16 cellular contexts compared by ENCODE assay signal in genomic region chr11:10731064-10731680, GRCh38. TPM values are rescaled to one million over a fixed set of nuclear protein-coding genes. Genes with fewer than 3 reads are reported as not detected.
DNase-seq lines count a peak whose midpoint lies in the region; TF ChIP-seq lines count a peak whose summit lies in the region.
"Had no signal": no experiment of that assay in that cellular context is flagged by ENCODE, and none has a peak within 500 bp of the region (broad histone marks: within the 10 kb centered on the region; RNA-seq: fewer than 3 reads in every experiment).

No MANE protein-coding gene starts in this region.

- intact Hi-C loops in uterus (cut with DNase I; ENCODE audit: low total_unique reads) = loop anchor here (10.0 kb wide), 2 partner anchors 216 to 326 kb away; no protein-coding TSS in a partner anchor

- no peaks in the 10 kb centered on the region for H3K27me3 ChIP-seq in GM23248 (replicated peaks; ENCODE audit: insufficient read depth)
- no peaks in the 10 kb centered on the region for H3K27me3 ChIP-seq in uterus
- H3K27me3 ChIP-seq: BE2C had no signal

- DNase-seq in GM23248 = peak; percentile 12
- peak; percentile 94 for DNase-seq in RPMI7951 (ENCODE audit: low read depth)
- DNase-seq in fibroblast of villous mesenchyme (ENCODE audit: low read depth) = peak; percentile 82
- DNase-seq in NCI-H2196 (lab: John Stamatoyannopoulos, UW; ENCODE audit: unreplicated experiment) = no peak
- DNase-seq in DMS153 treated with DMSO at 0.1 percent for 48 hours (lab: John Stamatoyannopoulos, UW; ENCODE audit: unreplicated experiment) = no peak
- DNase-seq in uterus = no peak
- DNase-seq in NCI-H1694 (lab: John Stamatoyannopoulos, UW) = no peak
- DNase-seq: ACHN; BE2C; CD4-positive, alpha-beta memory T cell; DMS79 treated with DMSO at 0.1 percent for 48 hours; GDM1; KG1 had no signal

- no peak overlapping the region for H3K9ac ChIP-seq in GM23248

- H3K36me3 ChIP-seq in GM23248 (ENCODE audit: low read depth) (no peaks in the 10 kb centered on the region), uterus (no peaks in the 10 kb centered on the region)
- H3K36me3 ChIP-seq: BE2C had no signal

- no peaks in the 10 kb centered on the region for H3K9me3 ChIP-seq in GM23248 (ENCODE audit: low read depth)
- H3K9me3 ChIP-seq in uterus = no peaks in the 10 kb centered on the region
- H3K9me3 ChIP-seq: BE2C had no signal

- TF ChIP-seq CTCF in fibroblast of villous mesenchyme (IDR thresholded peaks at IDR 0.05; ENCODE audit: insufficient read depth, low read depth, low read length) = no peak
- TF ChIP-seq CTCF in uterus (IDR thresholded peaks at IDR 0.05) = no peak

- no peaks in the 10 kb centered on the region for H3K9me2 ChIP-seq in GM23248 (ENCODE audit: insufficient read depth)

- WGBS in GM23248 (ENCODE audit: low coverage in 1 of 2, low lambda C conversion rate in 2 of 2, missing lambda C conversion rate in 2 of 2), 2 experiments = 98% methylated on average over 3 of the region's 3 CpGs

- H3F3A ChIP-seq in GM23248 (ENCODE audit: insufficient read depth) = peaks cover 37% of the 10 kb centered on the region; the same call in 1 of the 2 replicates

- no peak overlapping the region for H3K4me2 ChIP-seq in GM23248 (ENCODE audit: unreplicated experiment)

- no peak for TF ChIP-seq POLR2A in uterus (IDR thresholded peaks at IDR 0.05)

- H3K4me3 ChIP-seq in GM23248 (no peak overlapping the region), fibroblast of villous mesenchyme (ENCODE audit: low read depth, low read length) (no peak overlapping the region), uterus (no peak overlapping the region)

- H3K27ac ChIP-seq in GM23248 (no peak overlapping the region), uterus (no peak overlapping the region)
- H3K27ac ChIP-seq: C4-2B, HL-60 had no signal

- in situ Hi-C loops in GM23248 (cut with MboI) = loop anchor here (10.0 to 25.0 kb wide), 4 partner anchors 206 to 744 kb away; no protein-coding TSS in a partner anchor

- H2AFZ ChIP-seq in GM23248 = no peak overlapping the region

- peaks cover 45% of the 10 kb centered on the region for H3K4me1 ChIP-seq in GM23248 (ENCODE audit: insufficient read depth)
- peaks cover 0 to 5% of the 10 kb centered on the region in 2 donors for H3K4me1 ChIP-seq in uterus
- H3K4me1 ChIP-seq: BE2C had no signal

- H3K79me2 ChIP-seq in GM23248 (ENCODE audit: insufficient read depth) = no peaks in the 10 kb centered on the region

- no peaks in the 10 kb centered on the region for H4K20me1 ChIP-seq in GM23248 (ENCODE audit: insufficient read depth)

RNA-seq across cellular contexts. Expression of gene CTR9, which starts 19.9 kb away (rescaled TPM):
- total RNA-seq in GM23248 (2014; rRNA removed; shearing (Covaris generic)) = 20.2 and 24.4 TPM in 2 replicates
- polyA plus RNA-seq in GM23248 (2016; fragmentation: Nextera tagmentation; extraction: Ambion mirVana) = 29.9 and 32.3 TPM in 2 replicates
- total RNA-seq in RPMI7951 (2014; rRNA removed; shearing (Covaris generic)) = 21.1 and 22.7 TPM in 2 replicates
- 20.6 and 36.7 TPM in 2 replicates for total RNA-seq in fibroblast of villous mesenchyme
- total RNA-seq in uterus = 10 to 100 TPM; 22.0 to 48.6 (median 38.5) TPM

RNA-seq across cellular contexts. Expression of gene IRAG1, which starts 37.6 kb away (rescaled TPM):
- total RNA-seq in GM23248 (2014; rRNA removed; shearing (Covaris generic)) = 5.9 and 6.7 TPM in 2 replicates
- polyA plus RNA-seq in GM23248 (2016; fragmentation: Nextera tagmentation; extraction: Ambion mirVana) = 4.5 and 5.3 TPM in 2 replicates
- total RNA-seq in RPMI7951 (2014; rRNA removed; shearing (Covaris generic)) = 15.4 and 23.8 TPM in 2 replicates
- total RNA-seq in fibroblast of villous mesenchyme (66.0 and 89.4 TPM in 2 replicates), uterus (100 to 1,000 TPM in 2 of 4 donors, 10 to 100 TPM in 2; 21.2 to 240 (median 107) TPM)
- total RNA-seq: A172; CD4-positive, alpha-beta memory T cell had no signal
- polyA plus RNA-seq: CD4-positive, alpha-beta memory T cell had no signal

Comparison
In these comparisons a context has a peak if more than half of its experiments do, and no peak if none do; other contexts are left out.
1. DNase-seq: peak in GM23248 (single experiment), RPMI7951 (single experiment) and fibroblast of villous mesenchyme (single experiment); none in NCI-H2196 (single experiment), DMS153 treated with DMSO at 0.1 percent for 48 hours (single experiment), uterus (0 of 2) and NCI-H1694 (single experiment).